In the genomic region with DNA sequence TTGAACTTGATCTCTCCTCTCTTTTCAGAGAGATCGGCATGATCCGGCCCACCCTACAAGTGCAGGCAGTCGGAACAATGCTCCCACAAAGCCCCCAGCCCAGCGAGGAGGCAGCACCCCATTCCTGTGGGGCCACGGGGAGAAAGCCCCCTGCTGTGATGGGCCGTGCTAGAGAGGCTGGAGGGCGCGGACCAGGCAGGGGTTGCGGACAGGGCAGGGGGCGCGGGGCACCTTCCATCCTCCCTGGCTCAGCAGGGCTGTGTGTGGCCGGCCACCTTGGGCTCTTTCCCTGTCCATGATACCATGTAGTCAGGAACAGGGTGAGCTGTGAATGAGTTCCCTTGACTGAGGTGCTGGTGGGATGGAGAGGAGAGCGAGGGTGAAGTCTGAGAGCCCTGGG, we compare ENCODE assay signal across 14 cellular contexts.
A peak's percentile ranks its signal among the peaks of the same experiment; 100 is the strongest.
DNase-seq lines count a peak whose midpoint lies in the region; TF ChIP-seq lines count a peak whose summit lies in the region.
"Had no signal": no experiment of that assay in that cellular context is flagged by ENCODE, and none has a peak within 500 bp of the region (broad histone marks: within the 10 kb centered on the region; RNA-seq: fewer than 3 reads in every experiment).

No MANE protein-coding gene starts in this region.

- TF ChIP-seq CTCF in dorsolateral prefrontal cortex (IDR thresholded peaks at IDR 0.05 in 54 of 56, conservative IDR thresholded peaks at IDR 0.05 in 2 of 56; ENCODE audit: low read depth in 1 of 56, partially characterized antibody in 56 of 56) (no peak), tibial artery (IDR thresholded peaks at IDR 0.05) (no peak)

- no peaks in the 10 kb centered on the region for H3K79me1 ChIP-seq in neuronal stem cell (ENCODE audit: low read depth, low read length)

- H3K36me3 ChIP-seq in SK-N-MC (ENCODE audit: insufficient read depth, low read length) = no peaks in the 10 kb centered on the region
- no peaks in the 10 kb centered on the region for H3K36me3 ChIP-seq in neuronal stem cell (replicated peaks in 1 of 2; ENCODE audit: control insufficient read depth in 2 of 2, insufficient read depth in 2 of 2, low read length in 2 of 2)
- no peaks in the 10 kb centered on the region for H3K36me3 ChIP-seq in tibial artery
- H3K36me3 ChIP-seq: BLaER1 treated with 17β-estradiol and CSF1 and Interleukin-3, amounts not matched to agents 10 nM and 100 nM; HAP-1 had no signal

- WGBS in neuronal stem cell (ENCODE audit: extremely low coverage in 2 of 2, insufficient read length in 2 of 2, insufficient replicate concordance in 1 of 2), 2 donors = no CpG with 5 or more reads among the region's 13 CpGs

- no peak overlapping the region for H3K9ac ChIP-seq in SK-N-MC (ENCODE audit: insufficient read length)
- no peak overlapping the region for H3K9ac ChIP-seq in neuronal stem cell (ENCODE audit: low read depth, low read length, poor library complexity)
- H3K9ac ChIP-seq: BLaER1 treated with 17β-estradiol and CSF1 and Interleukin-3, amounts not matched to agents 10 nM and 100 nM had no signal

- H3K27me3 ChIP-seq in dorsolateral prefrontal cortex (peaks cover 0 to 28% (median 0%) of the 10 kb centered on the region in 45 donors), neuronal stem cell (ENCODE audit: control insufficient read depth in 3 of 3, insufficient read depth in 3 of 3, low read depth in 1 of 3, low read length in 3 of 3) (peaks cover 0 to 36% (median 4%) of the 10 kb centered on the region in 3 experiments), tibial artery (peaks cover 0 to 25% of the 10 kb centered on the region in 2 donors)

- H4K8ac ChIP-seq in neuronal stem cell (ENCODE audit: low read depth, low read length) = no peak overlapping the region

- H2BK120ac ChIP-seq in neuronal stem cell (ENCODE audit: low read depth, low read length) = no peak overlapping the region

- no peak overlapping the region for H2AFZ ChIP-seq in neuronal stem cell (ENCODE audit: low read length)
- H2AFZ ChIP-seq: GM23338 had no signal

- no peak overlapping the region for H2BK15ac ChIP-seq in neuronal stem cell (ENCODE audit: low read length)

- 0 out of 2 replicates have a peak overlapping the region, but pooled peaks have one; percentile 22 for H3K27ac ChIP-seq in SK-N-MC
- peak overlapping the region; percentile 41 to 97 (median 88) for H3K27ac ChIP-seq in dorsolateral prefrontal cortex
- H3K27ac ChIP-seq in neuronal stem cell (replicated peaks; ENCODE audit: low read length) = no peak overlapping the region
- no peak overlapping the region for H3K27ac ChIP-seq in tibial artery
- H3K27ac ChIP-seq: BLaER1 treated with 17β-estradiol and CSF1 and Interleukin-3, amounts not matched to agents 10 nM and 100 nM had no signal

- no peak overlapping the region for H2BK5ac ChIP-seq in neuronal stem cell (ENCODE audit: low read length)

- DNase-seq in SK-N-MC (ENCODE audit: low read depth, low spot score) (no peak), dorsolateral prefrontal cortex (no peak), neuronal stem cell (ENCODE audit: low spot score) (no peak), tibial artery (peak; percentile 13 to 44), NCI-H446 treated with DMSO at 0.1 percent for 48 hours (lab: John Stamatoyannopoulos, UW) (no peak), DMS79 (lab: John Stamatoyannopoulos, UW) (no peak), NCI-H2171 (lab: John Stamatoyannopoulos, UW) (no peak)
- DNase-seq: ACHN; CD4-positive, CD25-positive, alpha-beta regulatory T cell; DMS53 had no signal

- peak overlapping the region; percentile 63 for H3K18ac ChIP-seq in neuronal stem cell (ENCODE audit: low read length)

- H3K9me3 ChIP-seq in SK-N-MC (ENCODE audit: low read depth, low read length) (no peaks in the 10 kb centered on the region), neuronal stem cell (replicated peaks in 1 of 2; ENCODE audit: control insufficient read depth in 2 of 2, insufficient read depth in 1 of 2, low read depth in 1 of 2, low read length in 2 of 2) (no peaks in the 10 kb centered on the region), tibial artery (no peaks in the 10 kb centered on the region)
- H3K9me3 ChIP-seq: BLaER1 treated with 17β-estradiol and CSF1 and Interleukin-3, amounts not matched to agents 10 nM and 100 nM; HAP-1 had no signal

- H3K4me3 ChIP-seq in SK-N-MC (no peak overlapping the region), dorsolateral prefrontal cortex (peak overlapping the region in 12 of 59 donors; percentile 8 to 63 (median 46)), neuronal stem cell (ENCODE audit: low read length in 2 of 2) (no peak overlapping the region), tibial artery (no peak overlapping the region)
- H3K4me3 ChIP-seq: BLaER1 treated with 17β-estradiol and CSF1 and Interleukin-3, amounts not matched to agents 10 nM and 100 nM; GM12878; GM23338; HAP-1 had no signal

- H3K4ac ChIP-seq in neuronal stem cell (ENCODE audit: low read length) = no peak overlapping the region

- H3K4me1 ChIP-seq in neuronal stem cell (ENCODE audit: control insufficient read depth in 2 of 2, insufficient read depth in 1 of 2, low read depth in 1 of 2, low read length in 2 of 2) = peaks cover 0 to 16% of the 10 kb centered on the region in 2 donors
- no peaks in the 10 kb centered on the region for H3K4me1 ChIP-seq in tibial artery
- H3K4me1 ChIP-seq: HAP-1 had no signal

- no peak overlapping the region for H3K4me2 ChIP-seq in neuronal stem cell (ENCODE audit: insufficient read depth, low read length, poor library complexity, severe bottlenecking)
- H3K4me2 ChIP-seq: GM23338 had no signal

- no peak overlapping the region for H2BK12ac ChIP-seq in neuronal stem cell (ENCODE audit: low read length)

- H3K14ac ChIP-seq in neuronal stem cell (ENCODE audit: low read length) = peak overlapping the region; percentile 11

- no peak overlapping the region for H4K91ac ChIP-seq in neuronal stem cell (ENCODE audit: low read depth, low read length, poor library complexity)

- H2AK5ac ChIP-seq in neuronal stem cell (ENCODE audit: low read depth, low read length) = peak overlapping the region; percentile 25

- intact Hi-C loops in dorsolateral prefrontal cortex (cut with DNase I) = loop anchor here in 1 of 2 donors (5.0 kb wide), 1 partner anchor 74 kb away; no protein-coding TSS in a partner anchor
- intact Hi-C loops in tibial artery (cut with DNase I; ENCODE audit: low total_unique reads) = no loop called here

- H3K23ac ChIP-seq in neuronal stem cell (ENCODE audit: low read depth, low read length, poor library complexity) = no peak overlapping the region

Comparison
In these comparisons a context has a peak if more than half of its experiments do, and no peak if none do; other contexts are left out.
1. DNase-seq: peak in tibial artery (2 of 2); none in SK-N-MC (single experiment), dorsolateral prefrontal cortex (0 of 10), neuronal stem cell (single experiment), NCI-H446 treated with DMSO at 0.1 percent for 48 hours (single experiment), DMS79 (single experiment) and NCI-H2171 (single experiment).
2. H3K27ac ChIP-seq: peak in SK-N-MC (single experiment) and dorsolateral prefrontal cortex (59 of 59); none in neuronal stem cell (single experiment) and tibial artery (0 of 2).